In genomic region chr17:76422860-76423259, GRCh38 we compare ENCODE assay signal across 24 cellular contexts. TPM values are rescaled to one million over a fixed set of nuclear protein-coding genes. Genes with fewer than 3 reads are reported as not detected.
"Had no signal": no experiment of that assay in that cellular context is flagged by ENCODE, and none has a peak within 500 bp of the region (broad histone marks: within the 10 kb centered on the region; RNA-seq: fewer than 3 reads in every experiment).

No MANE protein-coding gene starts in this region.

- H3K9me3 ChIP-seq: prostate gland, right atrium auricular region, stomach had no signal

- H3K9me3 Mint-ChIP-seq: activated CD4-positive, alpha-beta T cell treated with anti-CD3 and anti-CD28 coated beads, Interleukin-2, amount 10 ng/mL, durations not matched to agents 24 days and 14 days; activated CD8-positive, alpha-beta T cell treated with anti-CD3 and anti-CD28 coated beads for 36 hours; activated naive CD8-positive, alpha-beta T cell treated with anti-CD3 and anti-CD28 coated beads, Interleukin-2, amount 10 ng/mL, durations not matched to agents 7 days and 5 days; activated T-helper 2 cell treated with anti-CD3 and anti-CD28 coated beads, Interferon-gamma antibody, Interleukin-2, Interleukin-4, amounts not matched to agents 10 μg/mL and 5 μg/mL and 100 μg/mL, durations not matched to agents 14 hours and 24 hours and 36 hours had no signal

- ATAC-seq: activated CD8-positive, alpha-beta T cell treated with anti-CD3 and anti-CD28 coated beads for 36 hours had no signal

- DNase-seq: activated CD4-positive, alpha-beta T cell treated with anti-CD3 and anti-CD28 coated beads, Interleukin-2, amount 10 ng/mL, durations not matched to agents 24 days and 14 days; activated CD8-positive, alpha-beta T cell treated with anti-CD3 and anti-CD28 coated beads for 36 hours; activated naive CD4-positive, alpha-beta T cell treated with Interleukin-2 at 50 U/mL for 16 hours; activated naive CD8-positive, alpha-beta T cell treated with anti-CD3 and anti-CD28 coated beads, Interleukin-2, amount 10 ng/mL, durations not matched to agents 7 days and 5 days; activated T-cell treated with anti-CD3 and anti-CD28 coated beads, Interleukin-2, amount 50 U/mL, for 1 hour; amygdala; foreskin melanocyte; hypothalamus; midbrain; stimulated activated CD4-positive, alpha-beta T cell treated with anti-CD3 and anti-CD28 coated beads, Interleukin-2, amount 100 ng/mL, for 24 hours; stomach had no signal

- H3K27ac ChIP-seq: dorsolateral prefrontal cortex, neural progenitor cell, prostate gland, stomach had no signal

- H3K4me3 Mint-ChIP-seq: activated CD4-positive, alpha-beta T cell treated with anti-CD3 and anti-CD28 coated beads, Interleukin-2, amount 10 ng/mL, durations not matched to agents 24 days and 14 days; activated CD8-positive, alpha-beta T cell treated with anti-CD3 and anti-CD28 coated beads for 36 hours; activated naive CD8-positive, alpha-beta T cell treated with anti-CD3 and anti-CD28 coated beads, Interleukin-2, amount 10 ng/mL, durations not matched to agents 7 days and 5 days; neural progenitor cell had no signal

- H3K27me3 Mint-ChIP-seq: activated CD4-positive, alpha-beta T cell treated with anti-CD3 and anti-CD28 coated beads, Interleukin-2, amount 10 ng/mL, durations not matched to agents 24 days and 14 days; activated CD8-positive, alpha-beta T cell treated with anti-CD3 and anti-CD28 coated beads for 36 hours; activated naive CD8-positive, alpha-beta T cell treated with anti-CD3 and anti-CD28 coated beads, Interleukin-2, amount 10 ng/mL, durations not matched to agents 7 days and 5 days had no signal

- H3K36me3 ChIP-seq: neural progenitor cell, prostate gland, right atrium auricular region, stomach had no signal

- H2AFZ ChIP-seq: neural progenitor cell had no signal

- H3K9ac ChIP-seq: neural progenitor cell had no signal

- H3K4me1 ChIP-seq: neural progenitor cell, prostate gland had no signal

- H3K4me1 Mint-ChIP-seq: activated naive CD8-positive, alpha-beta T cell treated with anti-CD3 and anti-CD28 coated beads, Interleukin-2, amount 10 ng/mL, durations not matched to agents 7 days and 5 days had no signal

- H3K27me3 ChIP-seq: dorsolateral prefrontal cortex, neural progenitor cell, right atrium auricular region, stomach had no signal

- H3K27ac Mint-ChIP-seq: activated CD4-positive, alpha-beta T cell treated with anti-CD3 and anti-CD28 coated beads, Interleukin-2, amount 10 ng/mL, durations not matched to agents 24 days and 14 days; activated CD8-positive, alpha-beta T cell treated with anti-CD3 and anti-CD28 coated beads for 36 hours; activated naive CD8-positive, alpha-beta T cell treated with anti-CD3 and anti-CD28 coated beads, Interleukin-2, amount 10 ng/mL, durations not matched to agents 7 days and 5 days; activated T-helper 2 cell treated with anti-CD3 and anti-CD28 coated beads, Interferon-gamma antibody, Interleukin-2, Interleukin-4, amounts not matched to agents 10 μg/mL and 5 μg/mL and 100 μg/mL, durations not matched to agents 14 hours and 24 hours and 36 hours; neural progenitor cell had no signal

- H3K4me3 ChIP-seq: dorsolateral prefrontal cortex, lung, neural progenitor cell, prostate gland, right atrium auricular region, stomach had no signal

- H3K4me2 ChIP-seq: neural progenitor cell had no signal

RNA-seq across cellular contexts. Expression of gene AANAT, which starts 44.5 kb away (rescaled TPM):
- total RNA-seq: activated CD4-positive, alpha-beta T cell treated with anti-CD3 and anti-CD28 coated beads, Interleukin-2, amount 10 ng/mL, durations not matched to agents 24 days and 14 days; activated naive CD8-positive, alpha-beta T cell treated with anti-CD3 and anti-CD28 coated beads, Interleukin-2, amount 10 ng/mL, durations not matched to agents 7 days and 5 days; cardiac septum; epithelial cell of proximal tubule; myocyte; osteoblast; prostate gland; right atrium auricular region; stomach; temporal lobe; urinary bladder had no signal
- polyA plus RNA-seq: keratinocyte, urinary bladder had no signal
